10 cellular contexts compared by ENCODE assay signal in the genomic region with DNA sequence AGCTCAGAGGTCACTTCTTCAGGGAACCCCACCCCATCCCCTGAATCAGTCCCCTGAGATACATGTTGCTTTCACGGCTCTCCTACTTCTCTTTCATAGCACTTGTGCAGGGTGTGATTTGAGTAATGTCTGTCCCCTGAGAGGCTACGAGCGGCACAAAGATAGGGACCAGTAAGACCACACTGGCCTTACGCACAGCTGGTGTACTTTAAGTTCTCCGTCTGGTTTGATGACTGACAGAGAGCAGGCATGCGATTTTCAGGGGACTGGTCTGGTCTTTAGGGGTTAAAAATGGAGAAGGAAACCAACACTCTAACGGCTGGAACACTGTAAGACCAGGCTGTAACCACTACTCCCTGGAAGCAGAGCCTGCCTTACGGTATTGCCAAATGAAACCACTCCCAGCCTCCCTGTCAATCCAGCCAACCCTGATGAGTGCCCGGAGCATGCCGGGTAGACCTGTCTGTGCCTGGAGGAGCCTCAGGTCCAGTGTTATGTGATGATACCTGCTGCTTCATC. TPM values are rescaled to one million over a fixed set of nuclear protein-coding genes. Genes with fewer than 3 reads are reported as not detected.
DNase-seq lines count a peak whose midpoint lies in the region; ATAC-seq and TF ChIP-seq lines count a peak whose summit lies in the region.
"Had no signal": no experiment of that assay in that cellular context is flagged by ENCODE, and none has a peak within 500 bp of the region (broad histone marks: within the 10 kb centered on the region; RNA-seq: fewer than 3 reads in every experiment).

No MANE protein-coding gene starts in this region.

- ATAC-seq in GM18511 (IDR thresholded peaks at IDR 0.05; ENCODE audit: unreplicated experiment) (peak; percentile 54), HG02610 (IDR thresholded peaks at IDR 0.05; ENCODE audit: unreplicated experiment) (peak; percentile 72), PC-3 (no peak)
- no peak for ATAC-seq in natural killer cell treated with Interleukin-12 subunit alpha and Interleukin-12 subunit beta and Interleukin-15 and Interleukin-18, amount 100 ng/mL, for 72 hours
- ATAC-seq: pancreas had no signal

- POLR2A ChIA-PET in PC-3 (lab: Charles Lee; ENCODE audit: unreplicated experiment) (no interaction called here), SK-N-SH (lab: Yijun Ruan, JAX) (interaction anchor here (1.1 kb wide), 1 partner anchor 12 kb away, joined by 3 read pairs; no protein-coding TSS in a partner anchor)

- H3K27me3 ChIP-seq in OCI-LY3 (ENCODE audit: low read depth, low read length) (no peaks in the 10 kb centered on the region), PC-3 (ENCODE audit: low read length) (no peaks in the 10 kb centered on the region), SK-N-SH (ENCODE audit: insufficient read depth) (no peaks in the 10 kb centered on the region)
- H3K27me3 ChIP-seq: pancreas had no signal

- TF ChIP-seq RAD21 in SK-N-SH (IDR thresholded peaks at IDR 0.05; ENCODE audit: low read length) = no peak

- H3K4me1 ChIP-seq in OCI-LY3 (ENCODE audit: low read length) (peaks cover 31% of the 10 kb centered on the region), PC-3 (ENCODE audit: insufficient read depth, low read length) (peaks cover 10% of the 10 kb centered on the region), SK-N-SH (ENCODE audit: control insufficient read depth in 1 of 2, insufficient read depth in 2 of 2, low read depth in 1 of 2, low read length in 1 of 2) (peaks cover 0 to 47% of the 10 kb centered on the region in 2 experiments; a peak in 2 of 4 replicates)

- H2AFZ ChIP-seq in OCI-LY3 (ENCODE audit: low read depth, low read length) = no peak overlapping the region
- H2AFZ ChIP-seq in PC-3 (ENCODE audit: low read length) = no peak overlapping the region
- H2AFZ ChIP-seq in SK-N-SH (ENCODE audit: low read depth) = no peak overlapping the region

- intact Hi-C loops in PC-3 (cut with micrococcal nuclease) = no loop called here

- H3K4me3 Mint-ChIP-seq in natural killer cell treated with Interleukin-12 subunit alpha and Interleukin-12 subunit beta and Interleukin-15 and Interleukin-18, amount 100 ng/mL, for 72 hours = peak overlapping the region; percentile 5

- H3K9ac ChIP-seq in OCI-LY3 (ENCODE audit: low read length) = peak overlapping the region; percentile 8
- no peak overlapping the region for H3K9ac ChIP-seq in PC-3 (ENCODE audit: low read length)
- no peak overlapping the region for H3K9ac ChIP-seq in SK-N-SH

- H3K27ac ChIP-seq in OCI-LY3 (ENCODE audit: low read length) (peak overlapping the region; percentile 62), PC-3 (ENCODE audit: low read length) (no peak overlapping the region), SK-N-SH (ENCODE audit: low read depth in 2 of 2, low read length in 1 of 2) (no peak overlapping the region)
- H3K27ac ChIP-seq: pancreas had no signal

- H3K4me1 Mint-ChIP-seq in natural killer cell treated with Interleukin-12 subunit alpha and Interleukin-12 subunit beta and Interleukin-15 and Interleukin-18, amount 100 ng/mL, for 72 hours (ENCODE audit: low read depth in 2 of 2) = peaks cover 43 to 62% of the 10 kb centered on the region in 2 donors

- H3K79me2 ChIP-seq in OCI-LY3 (ENCODE audit: low read length) (peaks cover 40% of the 10 kb centered on the region), PC-3 (ENCODE audit: low read length) (peaks cover 37% of the 10 kb centered on the region), SK-N-SH (ENCODE audit: insufficient read depth) (peaks cover 35% of the 10 kb centered on the region)

- H3F3A ChIP-seq in PC-3 (ENCODE audit: low read length, unreplicated experiment) = no peaks in the 10 kb centered on the region
- no peaks in the 10 kb centered on the region for H3F3A ChIP-seq in SK-N-SH (replicated peaks; ENCODE audit: insufficient read depth)

- no peaks in the 10 kb centered on the region for H3K9me3 Mint-ChIP-seq in natural killer cell treated with Interleukin-12 subunit alpha and Interleukin-12 subunit beta and Interleukin-15 and Interleukin-18, amount 100 ng/mL, for 72 hours

- H3K36me3 Mint-ChIP-seq in natural killer cell treated with Interleukin-12 subunit alpha and Interleukin-12 subunit beta and Interleukin-15 and Interleukin-18, amount 100 ng/mL, for 72 hours = peaks cover 17% of the 10 kb centered on the region

- no peak for TF ChIP-seq CTCF in OCI-LY3 (IDR thresholded peaks at IDR 0.05; ENCODE audit: low read depth, low read length)
- TF ChIP-seq CTCF in PC-3 (conservative IDR thresholded peaks at IDR 0.05; ENCODE audit: low read depth, low read length) = no peak
- no peak for TF ChIP-seq CTCF in SK-N-SH (IDR thresholded peaks at IDR 0.05)

- H3K4me2 ChIP-seq in OCI-LY3 (ENCODE audit: low read length) = peak overlapping the region; percentile 74
- no peak overlapping the region for H3K4me2 ChIP-seq in PC-3 (ENCODE audit: low read length)
- H3K4me2 ChIP-seq in SK-N-SH = no peak overlapping the region

- no peak for DNase-seq in natural killer cell treated with Interleukin-12 subunit alpha and Interleukin-12 subunit beta and Interleukin-15 and Interleukin-18, amount 100 ng/mL, for 72 hours (ENCODE audit: low spot score)
- no peak for DNase-seq in PC-3
- DNase-seq in SK-N-SH = no peak
- DNase-seq in GM19238 (ENCODE audit: insufficient read length, low spot score) = no peak
- DNase-seq: amygdala, IMR-90, pancreas had no signal

- no TSS peak for BruUV-seq in PC-3 (replicated peaks; lab: Mats Ljungman, UMichigan)

- no peaks in the 10 kb centered on the region for H3K27me3 Mint-ChIP-seq in natural killer cell treated with Interleukin-12 subunit alpha and Interleukin-12 subunit beta and Interleukin-15 and Interleukin-18, amount 100 ng/mL, for 72 hours

- H3K4me3 ChIP-seq in OCI-LY3 (ENCODE audit: low read length) (peak overlapping the region; percentile 56), PC-3 (ENCODE audit: low read length) (no peak overlapping the region), SK-N-SH (ENCODE audit: low read depth in 2 of 2, low read length in 1 of 2) (no peak overlapping the region)
- H3K4me3 ChIP-seq: pancreas had no signal

- H3K27ac Mint-ChIP-seq in natural killer cell treated with Interleukin-12 subunit alpha and Interleukin-12 subunit beta and Interleukin-15 and Interleukin-18, amount 100 ng/mL, for 72 hours = peak overlapping the region; percentile 13 to 81

- H4K20me1 ChIP-seq in OCI-LY3 (ENCODE audit: insufficient read depth, low read length) (peaks cover 63% of the 10 kb centered on the region), PC-3 (ENCODE audit: low read length) (peaks cover 26% of the 10 kb centered on the region), SK-N-SH (ENCODE audit: insufficient read depth) (peaks cover 30% of the 10 kb centered on the region)

- no peaks in the 10 kb centered on the region for H3K9me3 ChIP-seq in OCI-LY3 (ENCODE audit: insufficient read depth, low read length)
- H3K9me3 ChIP-seq in PC-3 (ENCODE audit: low read length) = no peaks in the 10 kb centered on the region
- H3K9me3 ChIP-seq in SK-N-SH = no peaks in the 10 kb centered on the region
- H3K9me3 ChIP-seq: pancreas had no signal

- no peaks in the 10 kb centered on the region for H3K9me2 ChIP-seq in PC-3 (replicated peaks; ENCODE audit: low read length)
- H3K9me2 ChIP-seq in SK-N-SH = no peaks in the 10 kb centered on the region

- WGBS in SK-N-SH (ENCODE audit: low lambda C conversion rate) = 79% methylated on average over 9 of the region's 10 CpGs

- CTCF ChIA-PET in PC-3 (lab: Charles Lee) (no interaction called here), SK-N-SH (lab: Yijun Ruan, JAX) (interaction anchor here (1.1 to 5.2 kb wide), 5 partner anchors 10 to 387 kb away, joined by 3 to 33 read pairs (median 7); no protein-coding TSS in a partner anchor)

- no peak for TF ChIP-seq EP300 in SK-N-SH (IDR thresholded peaks at IDR 0.05; ENCODE audit: borderline replicate concordance in 1 of 2, low read depth in 1 of 2, low read length in 1 of 2)

- H3K36me3 ChIP-seq in OCI-LY3 (replicated peaks; ENCODE audit: low read depth, low read length) = peaks cover 21% of the 10 kb centered on the region
- H3K36me3 ChIP-seq in PC-3 (ENCODE audit: low read depth, low read length) = peaks cover 10% of the 10 kb centered on the region; the same call in 1 of the 2 replicates
- peaks cover 2 to 43% of the 10 kb centered on the region in 2 experiments for H3K36me3 ChIP-seq in SK-N-SH (replicated peaks in 1 of 2; ENCODE audit: control insufficient read depth in 1 of 2, insufficient read depth in 2 of 2, low read length in 1 of 2)

TF ChIP-seq in SK-N-SH, 30 proteins besides CTCF, POLR2A, EP300 and RAD21 (continues in another document):
- no peak for TF ChIP-seq NFIC (IDR thresholded peaks at IDR 0.05; ENCODE audit: borderline replicate concordance)
- TF ChIP-seq NRF1 (IDR thresholded peaks at IDR 0.05; ENCODE audit: low read depth, low read length) = no peak
- TF ChIP-seq GATA2 (CRISPR knock-in tag; IDR thresholded peaks at IDR 0.05) = no peak
- no peak for TF ChIP-seq CHD2 (IDR thresholded peaks at IDR 0.05; ENCODE audit: low read length, partially characterized antibody)
- no peak for TF ChIP-seq TCF12 (IDR thresholded peaks at IDR 0.05)
- TF ChIP-seq RCOR1 (IDR thresholded peaks at IDR 0.05; ENCODE audit: low read length) = no peak
- TF ChIP-seq SMC3 (IDR thresholded peaks at IDR 0.05; ENCODE audit: low read depth, low read length) = no peak
- TF ChIP-seq FOSL2 (IDR thresholded peaks at IDR 0.05; ENCODE audit: borderline replicate concordance, low read depth) = no peak
- TF ChIP-seq YY1 (IDR thresholded peaks at IDR 0.05; ENCODE audit: low read depth) = no peak
- no peak for TF ChIP-seq JUND (IDR thresholded peaks at IDR 0.05)

RNA-seq across cellular contexts. Expression of a gene that starts 47.1 kb away (rescaled TPM):
- 100 to 1,000 TPM in 1 of 2 donors, 10 to 100 TPM in 1; 92.3 to 100 TPM for total RNA-seq in natural killer cell treated with Interleukin-12 subunit alpha and Interleukin-12 subunit beta and Interleukin-15 and Interleukin-18, amount 100 ng/mL, for 72 hours
- 29.0 and 32.3 TPM in 2 replicates for total RNA-seq in PC-3 (2014; rRNA removed)
- polyA plus RNA-seq in SK-N-SH (2012; rRNA removed) = 32.1 and 38.5 TPM in 2 replicates
- polyA plus RNA-seq in SK-N-SH (2012; cell fraction: cytosol; rRNA removed) = 22.3 and 28.4 TPM in 2 replicates
- polyA plus RNA-seq in SK-N-SH (2012; cell fraction: nucleus; rRNA removed) = 50.3 and 60.9 TPM in 2 replicates

RNA-seq across cellular contexts. Expression of a gene that starts 51.0 kb away (rescaled TPM):
- total RNA-seq in natural killer cell treated with Interleukin-12 subunit alpha and Interleukin-12 subunit beta and Interleukin-15 and Interleukin-18, amount 100 ng/mL, for 72 hours = not detected
- not detected in 2 replicates for total RNA-seq in PC-3 (2014; rRNA removed)
- polyA plus RNA-seq in SK-N-SH (2012; rRNA removed) = 0.03 TPM in 1 of 2 replicates, not detected in the other
- not detected in 2 replicates for polyA plus RNA-seq in SK-N-SH (2012; cell fraction: cytosol; rRNA removed)
- not detected in 2 replicates for polyA plus RNA-seq in SK-N-SH (2012; cell fraction: nucleus; rRNA removed)
- total RNA-seq: IMR-90 had no signal
- polyA plus RNA-seq: IMR-90 had no signal

Comparison
In these comparisons a context has a peak if more than half of its experiments do, and no peak if none do; other contexts are left out.
1. ATAC-seq: peak in GM18511 (single experiment) and HG02610 (single experiment); none in natural killer cell treated with Interleukin-12 subunit alpha and Interleukin-12 subunit beta and Interleukin-15 and Interleukin-18, amount 100 ng/mL, for 72 hours (0 of 2) and PC-3 (single experiment).